In the genomic region with DNA sequence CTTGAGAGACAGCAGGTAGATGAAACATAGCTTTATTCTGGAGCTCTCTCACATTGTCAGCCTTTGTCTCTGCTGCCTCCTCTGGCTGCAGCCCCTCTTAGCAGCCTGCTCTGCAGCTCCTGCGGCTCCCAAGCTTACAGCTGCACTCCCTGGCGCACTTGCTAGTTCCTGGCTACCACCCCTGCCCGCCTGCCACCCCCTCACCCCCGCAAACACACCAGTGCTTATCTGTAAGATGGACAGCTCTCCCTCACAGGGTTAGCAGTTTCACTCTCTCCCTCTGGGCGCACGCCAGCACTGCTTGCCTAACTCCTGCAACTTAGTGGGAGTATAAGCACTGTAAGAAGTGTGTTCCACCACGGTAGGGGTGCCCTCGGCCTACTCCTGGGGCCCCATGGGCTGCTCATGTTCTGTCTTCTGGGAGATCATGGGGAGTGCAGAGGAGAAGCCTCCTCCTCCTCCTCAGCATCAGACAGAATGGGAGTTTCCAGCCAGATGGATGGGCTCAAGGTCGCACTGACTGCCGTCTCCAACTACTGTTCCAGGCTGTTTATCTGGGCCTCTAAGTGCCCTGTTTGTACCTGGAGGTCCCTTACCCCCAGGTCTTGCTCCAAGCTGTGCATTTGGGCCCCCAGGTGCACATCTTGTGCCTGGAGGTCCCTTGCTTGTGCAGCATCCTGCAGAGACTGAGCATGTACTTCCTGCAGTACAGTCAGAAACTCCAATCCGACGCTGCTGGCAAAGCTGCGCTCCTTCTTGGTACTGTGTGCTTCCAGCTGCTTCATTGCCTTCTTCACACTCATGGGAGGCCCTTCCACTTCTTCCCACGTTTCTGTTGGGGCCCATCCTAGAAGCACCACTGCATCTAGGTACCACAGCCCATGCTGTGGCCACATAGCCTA, we compare ENCODE assay signal across 8 cellular contexts.
DNase-seq lines count a peak whose midpoint lies in the region; ATAC-seq, FAIRE-seq and TF ChIP-seq lines count a peak whose summit lies in the region.

No MANE protein-coding gene starts in this region.

- peak; percentile 48 for ATAC-seq in HG03039 (IDR thresholded peaks at IDR 0.05; ENCODE audit: unreplicated experiment)

- peak; percentile 28 for TF ChIP-seq CTCF in GM06990 (IDR thresholded peaks at IDR 0.05; ENCODE audit: insufficient read depth, low read length, poor library complexity, severe bottlenecking)
- peak; percentile 62 for TF ChIP-seq CTCF in OCI-LY7 (conservative IDR thresholded peaks at IDR 0.05; ENCODE audit: low read length)
- peak; percentile 62 for TF ChIP-seq CTCF in kidney epithelial cell (IDR thresholded peaks at IDR 0.05; ENCODE audit: insufficient read depth, low read length, poor library complexity, severe bottlenecking)
- no peak for TF ChIP-seq CTCF in uterus (IDR thresholded peaks at IDR 0.05)

- no peak overlapping the region for H2AFZ ChIP-seq in OCI-LY7 (ENCODE audit: low read length)

- H3K36me3 ChIP-seq in GM06990 (ENCODE audit: control insufficient read depth, insufficient read depth, low read length) (no peaks in the 10 kb centered on the region), OCI-LY7 (ENCODE audit: insufficient read depth, low read length) (no peaks in the 10 kb centered on the region), kidney epithelial cell (ENCODE audit: control insufficient read depth, insufficient read depth, low read length) (no peaks in the 10 kb centered on the region), uterus (no peaks in the 10 kb centered on the region)

- no TSS peak for BruUV-seq in OCI-LY7 (replicated peaks; lab: Mats Ljungman, UMichigan)

- no peak for FAIRE-seq in RCC 7860 (lab: Jason Lieb, UNC)

- no peaks in the 10 kb centered on the region for H3K79me2 ChIP-seq in OCI-LY7 (ENCODE audit: insufficient read depth, low read depth, low read length)

- no peak for TF ChIP-seq POLR2A in uterus (IDR thresholded peaks at IDR 0.05)

- H3K4me2 ChIP-seq in OCI-LY7 (ENCODE audit: low read length): peak overlapping the region; percentile 4; the same call in 1 of the 2 replicates

- intact Hi-C loops in OCI-LY7 (cut with micrococcal nuclease; ENCODE audit: unreplicated experiment): no loop called here
- intact Hi-C loops in uterus (cut with DNase I; ENCODE audit: low total_unique reads): no loop called here

- H3K4me1 ChIP-seq in OCI-LY7 (ENCODE audit: insufficient read depth, low read length, poor library complexity, severe bottlenecking) (no peaks in the 10 kb centered on the region), uterus (no peaks in the 10 kb centered on the region)

- H3K4me3 ChIP-seq in GM06990 (replicated peaks; ENCODE audit: low read depth, low read length) (no peak overlapping the region), OCI-LY7 (ENCODE audit: low read depth, low read length, poor library complexity, severe bottlenecking) (no peak overlapping the region), kidney epithelial cell (ENCODE audit: low read depth, low read length) (no peak overlapping the region), uterus (no peak overlapping the region)

- DNase-seq in GM06990 (ENCODE audit: extremely low read depth, insufficient read length) (peak; percentile 0), OCI-LY7 (ENCODE audit: low spot score) (peak; percentile 29), kidney epithelial cell (ENCODE audit: low read depth) (no peak), uterus (no peak), RCC 7860 (ENCODE audit: low spot score) (no peak), DMS79 treated with DMSO at 0.1 percent for 48 hours (lab: John Stamatoyannopoulos, UW) (no peak), NCI-H2227 (lab: John Stamatoyannopoulos, UW; ENCODE audit: unreplicated experiment) (no peak)

- no peaks in the 10 kb centered on the region for H3K27me3 ChIP-seq in GM06990 (replicated peaks; ENCODE audit: control insufficient read depth, insufficient read depth, low read length)
- H3K27me3 ChIP-seq in kidney epithelial cell (ENCODE audit: control insufficient read depth, insufficient read depth, low read length): no peaks in the 10 kb centered on the region
- H3K27me3 ChIP-seq in uterus: no peaks in the 10 kb centered on the region

- POLR2A ChIA-PET in OCI-LY7 (lab: Charles Lee): no interaction called here

- CTCF ChIA-PET in OCI-LY7 (lab: Charles Lee; ENCODE audit: unreplicated experiment): no interaction called here

- no peaks in the 10 kb centered on the region for H4K20me1 ChIP-seq in OCI-LY7 (ENCODE audit: insufficient read depth, low read length)

- H3K9me2 ChIP-seq in OCI-LY7 (ENCODE audit: insufficient read depth, low read length): no peaks in the 10 kb centered on the region

- H3K9me3 ChIP-seq in OCI-LY7 (ENCODE audit: low read length) (no peaks in the 10 kb centered on the region), uterus (no peaks in the 10 kb centered on the region)

- H3K27ac ChIP-seq in OCI-LY7 (ENCODE audit: low read depth, low read length, poor library complexity, severe bottlenecking) (no peak overlapping the region), uterus (no peak overlapping the region)

Comparison
In these comparisons a context has a peak if more than half of its experiments do, and no peak if none do; other contexts are left out.
1. DNase-seq: peak in GM06990 (single experiment) and OCI-LY7 (single experiment); none in kidney epithelial cell (single experiment), uterus (0 of 2), RCC 7860 (single experiment), DMS79 treated with DMSO at 0.1 percent for 48 hours (single experiment) and NCI-H2227 (single experiment).
2. CTCF ChIP-seq: peak in GM06990 (single experiment), OCI-LY7 (single experiment) and kidney epithelial cell (single experiment); none in uterus (0 of 4).